Comparison of ENCODE assay signal across 1 cellular context in the genomic region with DNA sequence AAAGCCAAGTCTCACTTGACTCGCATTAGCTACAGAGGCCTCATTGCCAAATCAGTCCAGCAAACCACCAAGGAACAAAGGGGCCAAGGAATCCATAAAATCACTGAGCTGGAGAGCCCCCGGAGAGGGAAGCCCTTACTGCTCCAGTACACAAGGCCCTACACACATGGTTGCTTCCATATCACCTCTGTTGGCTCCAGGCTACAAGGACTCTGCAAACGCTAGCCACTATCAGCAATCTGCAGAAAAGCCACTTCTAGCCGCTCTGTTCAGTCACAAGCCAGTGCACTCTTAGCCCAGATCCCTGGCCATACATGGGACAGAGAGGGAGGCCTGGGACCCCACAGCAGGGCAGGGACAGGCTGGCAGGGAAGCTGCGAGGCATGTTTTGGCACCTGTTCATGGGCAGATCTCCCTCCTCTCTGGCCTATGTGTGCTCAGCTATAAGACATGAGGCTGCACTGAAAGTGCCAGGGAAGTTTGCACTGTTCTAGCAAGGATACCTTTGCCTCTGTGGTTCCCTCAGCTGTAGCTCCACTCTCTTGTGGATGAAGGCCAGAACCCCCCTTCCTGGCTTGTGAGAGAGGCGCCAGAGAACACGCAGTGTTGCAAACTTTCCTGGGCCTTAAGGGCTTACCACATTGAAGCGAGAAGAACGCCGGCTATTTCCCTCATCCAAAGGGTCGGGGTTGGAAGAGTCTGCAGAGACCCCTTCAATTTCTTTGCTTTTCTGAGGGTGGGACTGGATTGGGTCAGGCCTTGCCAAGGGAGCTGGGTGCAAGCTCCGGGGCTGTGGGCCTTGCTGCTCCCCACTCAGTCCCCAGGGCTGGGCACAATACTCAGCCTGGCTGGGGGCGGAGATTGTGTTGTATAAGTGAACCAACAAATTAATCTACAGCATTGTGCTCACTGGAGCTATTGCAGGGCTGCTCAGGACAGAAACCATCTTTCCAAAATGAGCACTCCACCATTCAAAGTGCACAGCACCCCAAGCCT.
TF ChIP-seq lines count a peak whose summit lies in the region.

No MANE protein-coding gene starts in this region.

TF ChIP-seq in H1, 55 proteins besides CTCF, POLR2A, EP300 and RAD21 (continued from another document):
- TF ChIP-seq NRF1 (IDR thresholded peaks at IDR 0.05; ENCODE audit: low read depth, low read length) = no peak
